ENCODE assay signal across 8 cellular contexts in the genomic region with DNA sequence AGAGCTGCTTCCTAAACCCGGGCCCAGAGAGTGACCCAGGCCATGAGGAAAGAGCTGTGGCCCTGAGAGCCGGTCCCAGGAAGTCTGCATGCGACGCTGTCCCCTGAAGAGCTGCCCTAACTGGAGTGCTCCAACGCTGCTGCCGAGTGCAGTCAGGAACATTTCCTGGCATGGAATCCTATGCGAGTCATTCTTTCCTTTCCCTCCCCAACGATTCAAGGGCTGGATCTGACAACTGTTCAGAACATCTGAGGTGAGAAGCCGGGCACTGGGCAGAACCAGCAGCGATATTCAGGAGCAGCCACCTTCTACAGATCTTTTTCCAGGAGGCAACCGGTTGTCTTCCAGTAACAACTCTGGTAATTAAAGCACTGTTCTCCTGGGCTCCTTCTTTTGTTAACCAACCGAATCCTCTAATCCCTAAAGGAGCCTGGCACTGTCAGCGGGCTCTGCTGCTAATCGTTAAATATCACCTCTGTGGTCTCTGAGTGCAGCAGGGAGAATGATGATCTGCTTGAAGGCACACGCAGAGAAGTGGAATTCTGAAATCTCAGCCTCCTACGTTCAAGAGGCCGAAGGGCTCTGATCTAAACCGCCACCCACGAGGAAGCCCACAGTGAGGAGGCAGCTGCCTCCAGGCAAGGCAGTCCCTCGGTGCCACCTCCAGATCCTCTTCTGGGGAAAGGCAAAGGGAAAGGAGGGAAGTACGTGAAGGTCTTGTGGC. TPM values are rescaled to one million over a fixed set of nuclear protein-coding genes. Genes with fewer than 3 reads are reported as not detected.
DNase-seq lines count a peak whose midpoint lies in the region; TF ChIP-seq lines count a peak whose summit lies in the region.

No MANE protein-coding gene starts in this region.

- H3K4me3 Mint-ChIP-seq in CD4-positive, alpha-beta memory T cell, result no peak overlapping the region
- no peak overlapping the region for H3K4me3 Mint-ChIP-seq in endothelial cell (ENCODE audit: unreplicated experiment)
- no peak overlapping the region for H3K4me3 Mint-ChIP-seq in activated CD4-positive, alpha-beta memory T cell treated with anti-CD3 and anti-CD28 coated beads for 36 hours

- no peak overlapping the region for H3K4me3 ChIP-seq in CD4-positive, alpha-beta memory T cell (ENCODE audit: low read length in 2 of 2)
- no peak overlapping the region for H3K4me3 ChIP-seq in mucosa of stomach (ENCODE audit: low read length)
- H3K4me3 ChIP-seq in uterus, result peak overlapping the region in 1 of 2 donors; percentile 9

- H3K9me3 ChIP-seq in CD4-positive, alpha-beta memory T cell (ENCODE audit: control insufficient read depth in 1 of 2, low read length in 2 of 2), result no peaks in the 10 kb centered on the region
- H3K9me3 ChIP-seq in mucosa of stomach (ENCODE audit: control insufficient read depth, low read length) (no peaks in the 10 kb centered on the region), uterus (no peaks in the 10 kb centered on the region)

- peaks cover 49 to 91% (median 71%) of the 10 kb centered on the region in 4 donors for H3K4me1 Mint-ChIP-seq in CD4-positive, alpha-beta memory T cell
- H3K4me1 Mint-ChIP-seq in endothelial cell (ENCODE audit: unreplicated experiment), result peaks cover 55% of the 10 kb centered on the region
- H3K4me1 Mint-ChIP-seq in activated CD4-positive, alpha-beta memory T cell treated with anti-CD3 and anti-CD28 coated beads for 36 hours (ENCODE audit: low read depth), result peaks cover 73% of the 10 kb centered on the region

- H3K4me1 ChIP-seq in CD4-positive, alpha-beta memory T cell (ENCODE audit: insufficient read depth, low read length), result peaks cover 64% of the 10 kb centered on the region
- H3K4me1 ChIP-seq in mucosa of stomach (ENCODE audit: control insufficient read depth, insufficient read depth, low read length), result peaks cover 47% of the 10 kb centered on the region
- peaks cover 23 to 32% of the 10 kb centered on the region in 2 donors for H3K4me1 ChIP-seq in uterus

- CTCF ChIA-PET in CD4-positive, alpha-beta memory T cell (lab: Charles Lee; ENCODE audit: partially characterized antibody), result interaction anchor here (0.7 to 1.4 kb wide), 4 partner anchors 12 to 358 kb away, joined by 3 to 5 read pairs (median 3); no protein-coding TSS in a partner anchor
- CTCF ChIA-PET in activated CD4-positive, alpha-beta memory T cell treated with anti-CD3 and anti-CD28 coated beads for 36 hours (lab: Charles Lee), result interaction anchor here (0.9 kb wide), 1 partner anchor 58 kb away, joined by 3 read pairs; no protein-coding TSS in a partner anchor

- POLR2A ChIA-PET in CD4-positive, alpha-beta memory T cell (lab: Charles Lee; ENCODE audit: partially characterized antibody), result interaction anchor here (1.0 kb wide), 1 partner anchor 8 kb away, joined by 3 read pairs; no protein-coding TSS in a partner anchor
- POLR2A ChIA-PET in activated CD4-positive, alpha-beta memory T cell treated with anti-CD3 and anti-CD28 coated beads for 36 hours (lab: Charles Lee), result interaction anchor here (0.6 kb wide), 1 partner anchor 401 kb away, joined by 3 read pairs; no protein-coding TSS in a partner anchor

- no peak for DNase-seq in CD4-positive, alpha-beta memory T cell
- DNase-seq in NCI-H510A treated with DMSO at 0.1 percent for 48 hours (lab: John Stamatoyannopoulos, UW) (peak; percentile 99), endothelial cell (ENCODE audit: low spot score) (no peak), uterus (peak; percentile 74 to 86), COR-L47 (lab: John Stamatoyannopoulos, UW) (no peak)
- DNase-seq in activated CD4-positive, alpha-beta T cell treated with anti-CD3 and anti-CD28 coated beads, Interleukin-2, amount 50 U/mL, for 4 hours, result no peak
- DNase-seq in activated CD4-positive, alpha-beta memory T cell treated with anti-CD3 and anti-CD28 coated beads for 36 hours, result no peak

- peak overlapping the region in 6 of 7 donors; percentile 24 to 85 (median 50) for H3K27ac Mint-ChIP-seq in CD4-positive, alpha-beta memory T cell
- peak overlapping the region; percentile 77 for H3K27ac Mint-ChIP-seq in endothelial cell (ENCODE audit: unreplicated experiment)
- H3K27ac Mint-ChIP-seq in activated CD4-positive, alpha-beta memory T cell treated with anti-CD3 and anti-CD28 coated beads for 36 hours, result no peak overlapping the region

- H3K9me3 Mint-ChIP-seq in CD4-positive, alpha-beta memory T cell, result no peaks in the 10 kb centered on the region
- H3K9me3 Mint-ChIP-seq in endothelial cell (ENCODE audit: unreplicated experiment), result no peaks in the 10 kb centered on the region
- H3K9me3 Mint-ChIP-seq in activated CD4-positive, alpha-beta memory T cell treated with anti-CD3 and anti-CD28 coated beads for 36 hours, result no peaks in the 10 kb centered on the region

- no peaks in the 10 kb centered on the region for H3K27me3 Mint-ChIP-seq in CD4-positive, alpha-beta memory T cell
- H3K27me3 Mint-ChIP-seq in endothelial cell (ENCODE audit: unreplicated experiment), result peaks cover 7% of the 10 kb centered on the region
- no peaks in the 10 kb centered on the region for H3K27me3 Mint-ChIP-seq in activated CD4-positive, alpha-beta memory T cell treated with anti-CD3 and anti-CD28 coated beads for 36 hours

- peak overlapping the region; percentile 8 for H3K9ac ChIP-seq in mucosa of stomach (ENCODE audit: low read length)

- peak overlapping the region; percentile 8 for H3K27ac ChIP-seq in CD4-positive, alpha-beta memory T cell (ENCODE audit: low read depth, low read length)
- peak overlapping the region; percentile 85 to 92 for H3K27ac ChIP-seq in uterus

- peak in 1 of 2 donors; percentile 54 for TF ChIP-seq POLR2A in uterus (IDR thresholded peaks at IDR 0.05)

- H3K36me3 ChIP-seq in CD4-positive, alpha-beta memory T cell (ENCODE audit: insufficient read depth, low read length), result peaks cover 17% of the 10 kb centered on the region
- H3K36me3 ChIP-seq in mucosa of stomach (ENCODE audit: control insufficient read depth, insufficient read depth, low read length) (no peaks in the 10 kb centered on the region), uterus (no peaks in the 10 kb centered on the region)

- peaks cover 11 to 54% of the 10 kb centered on the region in 2 donors for H3K36me3 Mint-ChIP-seq in CD4-positive, alpha-beta memory T cell
- peaks cover 24% of the 10 kb centered on the region for H3K36me3 Mint-ChIP-seq in endothelial cell (ENCODE audit: low read depth, unreplicated experiment)
- H3K36me3 Mint-ChIP-seq in activated CD4-positive, alpha-beta memory T cell treated with anti-CD3 and anti-CD28 coated beads for 36 hours, result peaks cover 3% of the 10 kb centered on the region

- H3K27me3 ChIP-seq in CD4-positive, alpha-beta memory T cell (ENCODE audit: insufficient read depth, low read length), result no peaks in the 10 kb centered on the region
- H3K27me3 ChIP-seq in mucosa of stomach (ENCODE audit: control insufficient read depth, insufficient read depth, low read length) (no peaks in the 10 kb centered on the region), uterus (no peaks in the 10 kb centered on the region)

- TF ChIP-seq CTCF in endothelial cell (IDR thresholded peaks at IDR 0.05; ENCODE audit: unreplicated experiment), result no peak
- no peak for TF ChIP-seq CTCF in uterus (IDR thresholded peaks at IDR 0.05)

- intact Hi-C loops in CD4-positive, alpha-beta memory T cell (cut with micrococcal nuclease), result no loop called here
- intact Hi-C loops in uterus (cut with DNase I; ENCODE audit: low total_unique reads), result loop anchor here (10.0 kb wide), 1 partner anchor 51 kb away; no protein-coding TSS in a partner anchor
- intact Hi-C loops in activated CD4-positive, alpha-beta memory T cell treated with anti-CD3 and anti-CD28 coated beads for 36 hours (cut with micrococcal nuclease), result no loop called here

RNA-seq across cellular contexts. Expression of a gene that starts 55.8 kb away (rescaled TPM):
- total RNA-seq in CD4-positive, alpha-beta memory T cell, result 1 to 10 TPM in 1 of 2 experiments, under 1 TPM in 1; 0.94 to 1.2 TPM
- under 1 TPM; 0.33 to 0.52 TPM for polyA plus RNA-seq in CD4-positive, alpha-beta memory T cell
- total RNA-seq in endothelial cell (ENCODE audit: unreplicated experiment), result 0.62 TPM
- 10 to 100 TPM in 2 of 4 donors, 1 to 10 TPM in 1, under 1 TPM in 1; 0.51 to 13.8 (median 7.4) TPM for total RNA-seq in uterus
- total RNA-seq in activated CD4-positive, alpha-beta memory T cell treated with anti-CD3 and anti-CD28 coated beads for 36 hours, result under 1 TPM; 0.77 to 0.95 TPM

Comparison
In these comparisons a context has a peak if more than half of its experiments do, and no peak if none do; other contexts are left out.
1. DNase-seq: peak in NCI-H510A treated with DMSO at 0.1 percent for 48 hours (single experiment) and uterus (2 of 2); none in CD4-positive, alpha-beta memory T cell (0 of 5), endothelial cell (single experiment), COR-L47 (single experiment), activated CD4-positive, alpha-beta T cell treated with anti-CD3 and anti-CD28 coated beads, Interleukin-2, amount 50 U/mL, for 4 hours (0 of 2) and activated CD4-positive, alpha-beta memory T cell treated with anti-CD3 and anti-CD28 coated beads for 36 hours (single experiment).